In genomic region chr3:12436514-12437222, GRCh38 we compare ENCODE assay signal across 10 cellular contexts. TPM values are rescaled to one million over a fixed set of nuclear protein-coding genes. Genes with fewer than 3 reads are reported as not detected.
A peak's percentile ranks its signal among the peaks of the same experiment; 100 is the strongest.
DNase-seq lines count a peak whose midpoint lies in the region; ATAC-seq and TF ChIP-seq lines count a peak whose summit lies in the region.
"Had no signal": no experiment of that assay in that cellular context is flagged by ENCODE, and none has a peak within 500 bp of the region (broad histone marks: within the 10 kb centered on the region; RNA-seq: fewer than 3 reads in every experiment).

No MANE protein-coding gene starts in this region.

- no peak overlapping the region for H3K14ac ChIP-seq in H9 (ENCODE audit: insufficient read depth, low read length)

- H3K9me3 Mint-ChIP-seq in H9, result no peaks in the 10 kb centered on the region

- H3K4me1 ChIP-seq in H9 (ENCODE audit: insufficient read depth, low read length), result no peaks in the 10 kb centered on the region

- no peak overlapping the region for H3K18ac ChIP-seq in H9 (ENCODE audit: insufficient read length, low read depth, low read length)

- H4K5ac ChIP-seq in H9 (ENCODE audit: insufficient read length, low read depth, low read length), result no peak overlapping the region

- no peak overlapping the region for H4K91ac ChIP-seq in H9 (ENCODE audit: insufficient read length, low read depth, low read length)

- H4K20me1 ChIP-seq in H9 (ENCODE audit: control insufficient read depth, insufficient read depth, insufficient read length), result no peaks in the 10 kb centered on the region

- no peak overlapping the region for H2AK5ac ChIP-seq in H9 (ENCODE audit: insufficient read length, low read length)

- DNase-seq in GM04503 (ENCODE audit: low read depth) (peak; percentile 21), astrocyte of the cerebellum (ENCODE audit: low read depth) (peak; percentile 67), islet precursor cell (peak; percentile 45), superior temporal gyrus (ENCODE audit: extremely low spot score) (peak; percentile 14), H9 (no peak), NCI-H187 (lab: John Stamatoyannopoulos, UW) (no peak), GM20000 (ENCODE audit: low spot score) (no peak)

- H2BK120ac ChIP-seq in H9 (ENCODE audit: low read depth, low read length, poor library complexity, severe bottlenecking), result no peak overlapping the region

- H2AFZ ChIP-seq in H9 (ENCODE audit: low read length), result no peak overlapping the region

- no peak overlapping the region for H3T11ph ChIP-seq in H9 (ENCODE audit: low read length)

- H2BK15ac ChIP-seq in H9 (ENCODE audit: low read depth, low read length), result no peak overlapping the region

- no peaks in the 10 kb centered on the region for H3K79me2 ChIP-seq in H9 (ENCODE audit: insufficient read depth, low read length)

- no peak overlapping the region for H2BK12ac ChIP-seq in H9 (ENCODE audit: insufficient read length, low read depth, low read length)

- WGBS in H9 (ENCODE audit: extremely low coverage, insufficient read length, low lambda C conversion rate), result no CpG with 5 or more reads among the region's 12 CpGs

- H3K4me1 Mint-ChIP-seq in H9, result peaks cover 7 to 9% of the 10 kb centered on the region in 2 experiments

- no peaks in the 10 kb centered on the region for H3K27me3 ChIP-seq in H9 (ENCODE audit: insufficient read depth, low read length)

- H3K27ac ChIP-seq in H9 (ENCODE audit: insufficient read length, low read depth, low read length), result no peak overlapping the region
- H3K27ac ChIP-seq: epithelial cell of prostate, HL-60 had no signal

- H3K4me3 ChIP-seq in astrocyte of the cerebellum (ENCODE audit: low read depth, low read length), result peak overlapping the region; percentile 2

- H3K4me2 ChIP-seq in H9 (ENCODE audit: insufficient read depth, insufficient read length, low read length), result no peak overlapping the region

- H3K9me3 ChIP-seq in H9 (ENCODE audit: control insufficient read depth, low read depth, low read length), result no peaks in the 10 kb centered on the region

- H3K4me3 Mint-ChIP-seq in H9, result no peak overlapping the region

- peaks cover 7% of the 10 kb centered on the region for H3K27me3 Mint-ChIP-seq in H9 (ENCODE audit: low read depth)

- H4K8ac ChIP-seq in H9 (replicated peaks; ENCODE audit: insufficient read length, low read depth, low read length), result no peak overlapping the region

- no peak for ATAC-seq in HG03025 (IDR thresholded peaks at IDR 0.05; ENCODE audit: low FRiP score, unreplicated experiment)

- no peak overlapping the region for H3K23ac ChIP-seq in H9 (ENCODE audit: insufficient read length, low read depth, low read length)

- H2BK20ac ChIP-seq in H9 (ENCODE audit: low read depth, low read length, poor library complexity, severe bottlenecking), result no peak overlapping the region

- H3K79me1 ChIP-seq in H9 (ENCODE audit: insufficient read depth, low read depth, low read length, poor library complexity, severe bottlenecking), result no peaks in the 10 kb centered on the region

- H3K23me2 ChIP-seq in H9 (ENCODE audit: insufficient read length, low read depth, low read length, poor library complexity, severe bottlenecking), result no peaks in the 10 kb centered on the region

- in situ Hi-C loops in astrocyte of the cerebellum (cut with HindIII; ENCODE audit: low sequenced_read_pairs), result no loop called here

- H2BK5ac ChIP-seq in H9 (ENCODE audit: insufficient read length, low read length), result no peak overlapping the region

- no peak overlapping the region for H3K9ac ChIP-seq in H9 (ENCODE audit: extremely low read depth, insufficient read length, low read length)

- H3K36me3 Mint-ChIP-seq in H9 (ENCODE audit: insufficient read depth in 1 of 3, low read depth in 3 of 3), result no peaks in the 10 kb centered on the region

- H3K4ac ChIP-seq in H9 (ENCODE audit: low read depth, low read length), result no peak overlapping the region

- H3K56ac ChIP-seq in H9 (ENCODE audit: insufficient read length, low read depth, low read length), result no peak overlapping the region

- no peak overlapping the region for H3K27ac Mint-ChIP-seq in H9

- TF ChIP-seq CTCF in astrocyte of the cerebellum (IDR thresholded peaks at IDR 0.05; ENCODE audit: low read depth, low read length, missing control alignments) (no peak), H9 (conservative IDR thresholded peaks at IDR 0.05) (no peak), GM20000 (IDR thresholded peaks at IDR 0.05; ENCODE audit: extremely low read depth, missing control alignments) (no peak)

RNA-seq across cellular contexts. Expression of gene TSEN2, which starts 47.6 kb away (rescaled TPM):
- total RNA-seq in H9 (2021), result 19.4 and 22.0 TPM in 2 replicates

Comparison
In these comparisons a context has a peak if more than half of its experiments do, and no peak if none do; other contexts are left out.
1. DNase-seq: peak in GM04503 (single experiment), astrocyte of the cerebellum (single experiment), islet precursor cell (single experiment) and superior temporal gyrus (single experiment); none in H9 (single experiment), NCI-H187 (0 of 2) and GM20000 (single experiment).